Comparison of ENCODE assay signal across 8 cellular contexts in genomic region chr2:85327757-85328617, GRCh38. TPM values are rescaled to one million over a fixed set of nuclear protein-coding genes. Genes with fewer than 3 reads are reported as not detected.
DNase-seq lines count a peak whose midpoint lies in the region; ATAC-seq and TF ChIP-seq lines count a peak whose summit lies in the region.

TSS of gene TGOLN2 (minus strand) at chr2:85327989. CDS start at chr2:85327962, 27 bp downstream.

- H3K36me3 Mint-ChIP-seq in activated naive CD4-positive, alpha-beta T cell treated with anti-CD3 and anti-CD28 coated beads, Interleukin-2, amount 50 U/mL, for 72 hours, result peaks cover 43 to 58% of the 10 kb centered on the region in 2 donors

- H3K27ac ChIP-seq in temporal lobe (ENCODE audit: low read depth, low read length), result peak within 1 kb of the TSS; percentile 82

- ATAC-seq in HG02623 (IDR thresholded peaks at IDR 0.05; ENCODE audit: unreplicated experiment) (peak; percentile 83), omental fat pad (ENCODE audit: low FRiP score) (peak; percentile 94)
- ATAC-seq in activated naive CD4-positive, alpha-beta T cell treated with anti-CD3 and anti-CD28 coated beads, Interleukin-2, amount 50 U/mL, for 72 hours, result peak; percentile 88 to 95

- peak within 1 kb of the TSS; percentile 95 to 100 for H3K27ac Mint-ChIP-seq in activated naive CD4-positive, alpha-beta T cell treated with anti-CD3 and anti-CD28 coated beads, Interleukin-2, amount 50 U/mL, for 72 hours

- H3K9me3 Mint-ChIP-seq in activated naive CD4-positive, alpha-beta T cell treated with anti-CD3 and anti-CD28 coated beads, Interleukin-2, amount 50 U/mL, for 72 hours, result no peaks in the 10 kb centered on the region

- DNase-seq in NCI-H1105 (lab: John Stamatoyannopoulos, UW), result peak; percentile 90
- DNase-seq in SKM-1 (lab: John Stamatoyannopoulos, UW; ENCODE audit: unreplicated experiment), result peak; percentile 97
- peak; percentile 93 to 94 for DNase-seq in activated naive CD4-positive, alpha-beta T cell treated with anti-CD3 and anti-CD28 coated beads, Interleukin-2, amount 50 U/mL, for 72 hours (ENCODE audit: low spot score in 2 of 2)
- peak; percentile 86 for DNase-seq in glomerular visceral epithelial cell (ENCODE audit: extremely low spot score)
- DNase-seq in omental fat pad (ENCODE audit: low spot score), result peak; percentile 87

- no peak for TF ChIP-seq CTCF in omental fat pad (IDR thresholded peaks at IDR 0.05)

- peak; percentile 97 for TF ChIP-seq POLR2A in GM10847 (IDR thresholded peaks at IDR 0.05; ENCODE audit: extremely low read depth, insufficient read length)

RNA-seq across cellular contexts. Expression of gene TGOLN2, which starts in this region (rescaled TPM):
- 100 to 1,000 TPM in 1 of 2 donors, 10 to 100 TPM in 1; 92.2 to 112 TPM for total RNA-seq in activated naive CD4-positive, alpha-beta T cell treated with anti-CD3 and anti-CD28 coated beads, Interleukin-2, amount 50 U/mL, for 72 hours
- 100 to 1,000 TPM; 112 to 151 (median 128) TPM for total RNA-seq in omental fat pad
- total RNA-seq in temporal lobe, result 44.0 TPM

Comparison
In these comparisons a context has a peak if more than half of its experiments do, and no peak if none do; other contexts are left out.
1. Peak in every context shown above with its lines: DNase-seq, ATAC-seq and H3K27ac ChIP-seq.